In genomic region chr15:99732711-99733267, GRCh38 we compare ENCODE assay signal across 8 cellular contexts.
DNase-seq lines count a peak whose midpoint lies in the region; ATAC-seq, FAIRE-seq and TF ChIP-seq lines count a peak whose summit lies in the region.

No MANE protein-coding gene starts in this region.

- no peaks in the 10 kb centered on the region for H3K9me3 ChIP-seq in adipocyte (ENCODE audit: control insufficient read depth, low read length)

- H3K9ac ChIP-seq in adipocyte (ENCODE audit: low read length), result peak overlapping the region; percentile 88

- TF ChIP-seq POLR2A in H54 (IDR thresholded peaks at IDR 0.05; ENCODE audit: low read depth, low read length), result no peak

- H3K4me1 ChIP-seq in adipocyte (ENCODE audit: control insufficient read depth, insufficient read depth, low read length), result peaks cover 32% of the 10 kb centered on the region

- H3K27me3 ChIP-seq in adipocyte (replicated peaks; ENCODE audit: control insufficient read depth, insufficient read depth, low read length), result no peaks in the 10 kb centered on the region

- peaks cover 17% of the 10 kb centered on the region for H3K36me3 ChIP-seq in adipocyte (ENCODE audit: control insufficient read depth, insufficient read depth, low read length, severe bottlenecking)

- FAIRE-seq in H54 (lab: Jason Lieb, UNC), result no peak

- ATAC-seq in GM21360 (IDR thresholded peaks at IDR 0.05; ENCODE audit: unreplicated experiment) (peak; percentile 4), HG03575 (IDR thresholded peaks at IDR 0.05; ENCODE audit: extremely low read depth, insufficient number of reproducible peaks, low FRiP score, unreplicated experiment) (peak; percentile 8)

- peak; percentile 18 for DNase-seq in EH (ENCODE audit: low read depth)
- peak; percentile 56 for DNase-seq in adipocyte (ENCODE audit: low read depth)
- DNase-seq in iPS-NIHi7 (ENCODE audit: extremely low spot score), result peak; percentile 24
- peak; percentile 10 for DNase-seq in stimulated activated CD4-positive, alpha-beta T cell treated with anti-CD3 and anti-CD28 coated beads, Interleukin-2, amount 100 ng/mL, for 4 hours (ENCODE audit: low read depth)
- DNase-seq in H54 (ENCODE audit: insufficient read length, low spot score), result no peak
- DNase-seq in superior temporal gyrus (ENCODE audit: extremely low spot score), result no peak

- H3K4me3 ChIP-seq in adipocyte (ENCODE audit: low read length), result peak overlapping the region; percentile 88

Comparison
In these comparisons a context has a peak if more than half of its experiments do, and no peak if none do; other contexts are left out.
1. DNase-seq: peak in EH (single experiment), adipocyte (single experiment), iPS-NIHi7 (single experiment) and stimulated activated CD4-positive, alpha-beta T cell treated with anti-CD3 and anti-CD28 coated beads, Interleukin-2, amount 100 ng/mL, for 4 hours (single experiment); none in H54 (single experiment) and superior temporal gyrus (single experiment).